Comparison of ENCODE assay signal across 22 cellular contexts in genomic region chr3:58222161-58222724, GRCh38. TPM values are rescaled to one million over a fixed set of nuclear protein-coding genes. Genes with fewer than 3 reads are reported as not detected.
DNase-seq lines count a peak whose midpoint lies in the region; ATAC-seq, FAIRE-seq and TF ChIP-seq lines count a peak whose summit lies in the region.
"Had no signal": no experiment of that assay in that cellular context is flagged by ENCODE, and none has a peak within 500 bp of the region (broad histone marks: within the 10 kb centered on the region; RNA-seq: fewer than 3 reads in every experiment).

No MANE protein-coding gene starts in this region.

- intact Hi-C loops in PC-3 (cut with micrococcal nuclease): loop anchor here (1.0 kb wide), 1 partner anchor 15 kb away; the partner anchor contains the start of gene ABHD6
- intact Hi-C loops in endothelial cell of umbilical vein (cut with micrococcal nuclease): no loop called here

- H2AK5ac ChIP-seq in H9 (ENCODE audit: insufficient read length, low read length): no peak overlapping the region

- no peak overlapping the region for H3K14ac ChIP-seq in H9 (ENCODE audit: insufficient read depth, low read length)

- H3K79me1 ChIP-seq in H9 (ENCODE audit: insufficient read depth, low read depth, low read length, poor library complexity, severe bottlenecking): no peaks in the 10 kb centered on the region

- peaks cover 22% of the 10 kb centered on the region for H3K27me3 Mint-ChIP-seq in H9 (ENCODE audit: low read depth)
- peaks cover 15% of the 10 kb centered on the region for H3K27me3 Mint-ChIP-seq in progenitor cell of endocrine pancreas
- H3K27me3 Mint-ChIP-seq: B cell had no signal

- no peak overlapping the region for H3T11ph ChIP-seq in H9 (ENCODE audit: low read length)

- TF ChIP-seq POLR2A in endothelial cell of umbilical vein (IDR thresholded peaks at IDR 0.05; ENCODE audit: low read depth, low read length): no peak

- H3K4me3 ChIP-seq in PC-3 (ENCODE audit: low read length) (no peak overlapping the region), endothelial cell of umbilical vein (replicated peaks in 1 of 3; ENCODE audit: insufficient read depth in 1 of 3, low read depth in 1 of 3, low read length in 3 of 3) (no peak overlapping the region)
- H3K4me3 ChIP-seq: lower lobe of right lung, spleen, stomach, transverse colon had no signal

- no peak for TF ChIP-seq CTCF in H9 (conservative IDR thresholded peaks at IDR 0.05)
- no peak for TF ChIP-seq CTCF in PC-3 (conservative IDR thresholded peaks at IDR 0.05; ENCODE audit: low read depth, low read length)
- TF ChIP-seq CTCF in endothelial cell of umbilical vein (IDR thresholded peaks at IDR 0.05; ENCODE audit: extremely low read depth in 1 of 2, insufficient read depth in 1 of 2, low read depth in 1 of 2, low read length in 2 of 2): no peak
- no peak for TF ChIP-seq CTCF in progenitor cell of endocrine pancreas (IDR thresholded peaks at IDR 0.05; ENCODE audit: unreplicated experiment)

- no peaks in the 10 kb centered on the region for H4K20me1 ChIP-seq in H9 (ENCODE audit: control insufficient read depth, insufficient read depth, insufficient read length)
- H4K20me1 ChIP-seq in PC-3 (ENCODE audit: low read length): no peaks in the 10 kb centered on the region
- H4K20me1 ChIP-seq in endothelial cell of umbilical vein (replicated peaks; ENCODE audit: control insufficient read depth, extremely low read depth, insufficient read depth, low read length): no peaks in the 10 kb centered on the region

- H3K4me1 ChIP-seq in H9 (ENCODE audit: insufficient read depth, low read length) (no peaks in the 10 kb centered on the region), PC-3 (ENCODE audit: insufficient read depth, low read length) (peaks cover 37% of the 10 kb centered on the region), endothelial cell of umbilical vein (ENCODE audit: control insufficient read depth, extremely low read depth, insufficient read depth, low read length) (no peaks in the 10 kb centered on the region)

- no peak overlapping the region for H3K4ac ChIP-seq in H9 (ENCODE audit: low read depth, low read length)

- H2BK120ac ChIP-seq in H9 (ENCODE audit: low read depth, low read length, poor library complexity, severe bottlenecking): no peak overlapping the region

- H3K9me3 Mint-ChIP-seq in H9 (no peaks in the 10 kb centered on the region), progenitor cell of endocrine pancreas (ENCODE audit: low read depth) (no peaks in the 10 kb centered on the region)
- H3K9me3 Mint-ChIP-seq: activated naive CD8-positive, alpha-beta T cell treated with anti-CD3 and anti-CD28 coated beads, Interleukin-2, amount 10 ng/mL, durations not matched to agents 7 days and 5 days had no signal

- ATAC-seq in PC-3 (peak; percentile 66), HG03520 (IDR thresholded peaks at IDR 0.05; ENCODE audit: unreplicated experiment) (no peak)
- ATAC-seq: activated CD4-positive, alpha-beta T cell treated with anti-CD3 and anti-CD28 coated beads for 36 hours; lower lobe of right lung had no signal

- H3K23me2 ChIP-seq in H9 (ENCODE audit: insufficient read length, low read depth, low read length, poor library complexity, severe bottlenecking): no peaks in the 10 kb centered on the region

- H3K18ac ChIP-seq in H9 (ENCODE audit: insufficient read length, low read depth, low read length): no peak overlapping the region

- H2BK15ac ChIP-seq in H9 (ENCODE audit: low read depth, low read length): no peak overlapping the region

- no peak overlapping the region for H4K5ac ChIP-seq in H9 (ENCODE audit: insufficient read length, low read depth, low read length)

- dilution Hi-C loops in endothelial cell of umbilical vein (cut with MboI; ENCODE audit: extremely low pct_ligation_motif_present, low sequenced_read_pairs): no loop called here

- no peak overlapping the region for H4K8ac ChIP-seq in H9 (replicated peaks; ENCODE audit: insufficient read length, low read depth, low read length)

- no peak for FAIRE-seq in endothelial cell of umbilical vein (lab: Jason Lieb, UNC)
- FAIRE-seq: endometrium, islet of Langerhans, TTC549 had no signal

- H3K79me2 ChIP-seq in H9 (ENCODE audit: insufficient read depth, low read length) (no peaks in the 10 kb centered on the region), PC-3 (ENCODE audit: low read length) (no peaks in the 10 kb centered on the region), endothelial cell of umbilical vein (ENCODE audit: control insufficient read depth, insufficient read depth, low read length) (no peaks in the 10 kb centered on the region)

- DNase-seq in H9 (no peak), PC-3 (peak; percentile 97), endothelial cell of umbilical vein (ENCODE audit: low read depth, low spot score) (peak; percentile 26), progenitor cell of endocrine pancreas (ENCODE audit: low spot score, unreplicated experiment) (no peak), NCI-H2107 (lab: John Stamatoyannopoulos, UW) (no peak), HPDE6-E6E7 (ENCODE audit: extremely low spot score) (no peak)
- DNase-seq: activated CD4-positive, alpha-beta T cell treated with anti-CD3 and anti-CD28 coated beads for 36 hours; activated naive CD8-positive, alpha-beta T cell treated with anti-CD3 and anti-CD28 coated beads, Interleukin-2, amount 10 ng/mL, durations not matched to agents 7 days and 5 days; lower lobe of right lung; NCI-H187 treated with DMSO at 0.1 percent for 48 hours; NCI-H446; Right ventricle myocardium superior; spleen; stimulated activated CD4-positive, alpha-beta T cell treated with anti-CD3 and anti-CD28 coated beads, Interleukin-4, amount 100 ng/mL, for 24 hours; stomach; transverse colon had no signal

- BruUV-seq in PC-3 (replicated peaks; lab: Mats Ljungman, UMichigan) (no TSS peak), endothelial cell of umbilical vein (replicated peaks; lab: Mats Ljungman, UMichigan) (no TSS peak)

- H3K9me1 ChIP-seq in endothelial cell of umbilical vein (replicated peaks; ENCODE audit: control insufficient read depth, extremely low read depth, insufficient read depth, low read length): no peaks in the 10 kb centered on the region

- H4K91ac ChIP-seq in H9 (ENCODE audit: insufficient read length, low read depth, low read length): no peak overlapping the region

- no peaks in the 10 kb centered on the region for H3K27me3 ChIP-seq in H9 (ENCODE audit: insufficient read depth, low read length)
- H3K27me3 ChIP-seq in PC-3 (ENCODE audit: low read length): no peaks in the 10 kb centered on the region
- peaks cover 1 to 2% of the 10 kb centered on the region in 2 experiments for H3K27me3 ChIP-seq in endothelial cell of umbilical vein (ENCODE audit: control insufficient read depth in 2 of 2, insufficient read depth in 2 of 2, low read length in 2 of 2)
- H3K27me3 ChIP-seq: spleen, stomach, transverse colon had no signal

- H3K9me2 ChIP-seq in PC-3 (replicated peaks; ENCODE audit: low read length): no peaks in the 10 kb centered on the region

- H3K23ac ChIP-seq in H9 (ENCODE audit: insufficient read length, low read depth, low read length): no peak overlapping the region

- H2BK5ac ChIP-seq in H9 (ENCODE audit: insufficient read length, low read length): no peak overlapping the region

- H2BK12ac ChIP-seq in H9 (ENCODE audit: insufficient read length, low read depth, low read length): no peak overlapping the region

- no peak overlapping the region for H3K4me3 Mint-ChIP-seq in H9
- no peak overlapping the region for H3K4me3 Mint-ChIP-seq in progenitor cell of endocrine pancreas (ENCODE audit: low read depth)
- H3K4me3 Mint-ChIP-seq: activated CD4-positive, alpha-beta T cell treated with anti-CD3 and anti-CD28 coated beads for 36 hours; activated naive CD8-positive, alpha-beta T cell treated with anti-CD3 and anti-CD28 coated beads, Interleukin-2, amount 10 ng/mL, durations not matched to agents 7 days and 5 days; B cell had no signal

- H3K4me2 ChIP-seq in H9 (ENCODE audit: insufficient read depth, insufficient read length, low read length): no peak overlapping the region
- H3K4me2 ChIP-seq in PC-3 (ENCODE audit: low read length): peak overlapping the region; percentile 61
- no peak overlapping the region for H3K4me2 ChIP-seq in endothelial cell of umbilical vein (ENCODE audit: insufficient read depth, low read length)

- no peaks in the 10 kb centered on the region for H3K36me3 Mint-ChIP-seq in H9 (ENCODE audit: insufficient read depth in 1 of 3, low read depth in 3 of 3)
- no peaks in the 10 kb centered on the region for H3K36me3 Mint-ChIP-seq in progenitor cell of endocrine pancreas (ENCODE audit: insufficient read depth)
- H3K36me3 Mint-ChIP-seq: activated naive CD8-positive, alpha-beta T cell treated with anti-CD3 and anti-CD28 coated beads, Interleukin-2, amount 10 ng/mL, durations not matched to agents 7 days and 5 days had no signal

- WGBS in H9 (ENCODE audit: extremely low coverage, insufficient read length, low lambda C conversion rate): no CpG with 5 or more reads among the region's 8 CpGs

- H3K27ac Mint-ChIP-seq in H9: no peak overlapping the region
- H3K27ac Mint-ChIP-seq in progenitor cell of endocrine pancreas: peak overlapping the region; percentile 5
- H3K27ac Mint-ChIP-seq: activated CD4-positive, alpha-beta T cell treated with anti-CD3 and anti-CD28 coated beads for 36 hours; activated naive CD8-positive, alpha-beta T cell treated with anti-CD3 and anti-CD28 coated beads, Interleukin-2, amount 10 ng/mL, durations not matched to agents 7 days and 5 days; B cell had no signal

- H3K9ac ChIP-seq in H9 (ENCODE audit: extremely low read depth, insufficient read length, low read length) (no peak overlapping the region), PC-3 (ENCODE audit: low read length) (peak overlapping the region; percentile 47; the same call in 1 of the 2 replicates), endothelial cell of umbilical vein (replicated peaks; ENCODE audit: extremely low read depth, insufficient read depth, low read length) (no peak overlapping the region)

- POLR2A ChIA-PET in PC-3 (lab: Charles Lee; ENCODE audit: unreplicated experiment) (no interaction called here), endothelial cell of umbilical vein (lab: Charles Lee) (no interaction called here)

- CTCF ChIA-PET in PC-3 (lab: Charles Lee): interaction anchor here (0.6 to 0.7 kb wide), 2 partner anchors 78 to 98 kb away, joined by 3 to 6 read pairs; no protein-coding TSS in a partner anchor
- CTCF ChIA-PET in endothelial cell of umbilical vein (lab: Charles Lee): interaction anchor here (0.6 to 3.1 kb wide), 4 partner anchors 35 to 531 kb away, joined by 3 to 13 read pairs (median 4); no protein-coding TSS in a partner anchor

- H2BK20ac ChIP-seq in H9 (ENCODE audit: low read depth, low read length, poor library complexity, severe bottlenecking): no peak overlapping the region

- H2AFZ ChIP-seq in H9 (ENCODE audit: low read length): peak overlapping the region; percentile 12
- H2AFZ ChIP-seq in PC-3 (ENCODE audit: low read length): 0 out of 2 replicates have a peak overlapping the region, but pooled peaks have one; percentile 32
- H2AFZ ChIP-seq in endothelial cell of umbilical vein (ENCODE audit: low read depth, low read length): no peak overlapping the region

- H3K27ac ChIP-seq in H9 (ENCODE audit: insufficient read length, low read depth, low read length): no peak overlapping the region
- peak overlapping the region; percentile 87 for H3K27ac ChIP-seq in PC-3 (ENCODE audit: low read length)
- H3K27ac ChIP-seq in endothelial cell of umbilical vein (ENCODE audit: insufficient read depth, low read depth, low read length): no peak overlapping the region
- H3K27ac ChIP-seq: lower lobe of right lung, transverse colon had no signal

- H3F3A ChIP-seq in PC-3 (ENCODE audit: low read length, unreplicated experiment): no peaks in the 10 kb centered on the region

- H3K36me3 ChIP-seq in PC-3 (ENCODE audit: low read depth, low read length) (no peaks in the 10 kb centered on the region), endothelial cell of umbilical vein (ENCODE audit: control insufficient read depth in 2 of 2, extremely low read depth in 1 of 2, insufficient read depth in 2 of 2, low read length in 2 of 2) (no peaks in the 10 kb centered on the region)
- H3K36me3 ChIP-seq: lower lobe of right lung, spleen, stomach, transverse colon had no signal

- H3K9me3 ChIP-seq in H9 (ENCODE audit: control insufficient read depth, low read depth, low read length): no peaks in the 10 kb centered on the region
- H3K9me3 ChIP-seq in PC-3 (ENCODE audit: low read length): no peaks in the 10 kb centered on the region
- H3K9me3 ChIP-seq in endothelial cell of umbilical vein (replicated peaks; ENCODE audit: control insufficient read depth, insufficient read depth, low read length): no peaks in the 10 kb centered on the region
- H3K9me3 ChIP-seq: lower lobe of right lung, spleen, stomach, transverse colon had no signal

- no peak overlapping the region for H3K56ac ChIP-seq in H9 (ENCODE audit: insufficient read length, low read depth, low read length)

- H3K4me1 Mint-ChIP-seq in H9 (peaks cover 8% of the 10 kb centered on the region in 2 experiments), progenitor cell of endocrine pancreas (ENCODE audit: low read depth) (peaks cover 9% of the 10 kb centered on the region)
- H3K4me1 Mint-ChIP-seq: activated naive CD8-positive, alpha-beta T cell treated with anti-CD3 and anti-CD28 coated beads, Interleukin-2, amount 10 ng/mL, durations not matched to agents 7 days and 5 days had no signal

RNA-seq across cellular contexts. Expression of gene DNASE1L3, which starts 11.5 kb away (rescaled TPM):
- total RNA-seq in H9 (2021) (not detected in 2 replicates), PC-3 (2014; rRNA removed) (0.36 and 0.63 TPM in 2 replicates), endothelial cell of umbilical vein (0.95 and 0.99 TPM in 2 replicates), progenitor cell of endocrine pancreas (not detected in 2 replicates)
- 1.2 and 1.3 TPM in 2 replicates for polyA plus RNA-seq in endothelial cell of umbilical vein
- 1.1 TPM in 2 replicates for polyA plus RNA-seq in endothelial cell of umbilical vein (2011; cell fraction: cytosol; rRNA removed)
- 0.63 and 0.97 TPM in 2 replicates for polyA plus RNA-seq in endothelial cell of umbilical vein (2011; cell fraction: nucleus; rRNA removed)
- 0.22 and 0.46 TPM in 2 replicates for polyA plus RNA-seq in endothelial cell of umbilical vein (2012)
- polyA minus RNA-seq in endothelial cell of umbilical vein: not detected in 2 replicates
- not detected for polyA minus RNA-seq in endothelial cell of umbilical vein (2011; cell fraction: cytosol; rRNA and poly(A)+ RNA removed)
- 0.24 TPM in 1 of 2 replicates, not detected in the other for polyA minus RNA-seq in endothelial cell of umbilical vein (2011; cell fraction: nucleus; rRNA and poly(A)+ RNA removed)
- total RNA-seq: activated CD4-positive, alpha-beta T cell treated with anti-CD3 and anti-CD28 coated beads for 36 hours; activated naive CD8-positive, alpha-beta T cell treated with anti-CD3 and anti-CD28 coated beads, Interleukin-2, amount 10 ng/mL, durations not matched to agents 7 days and 5 days; G401 had no signal

RNA-seq across cellular contexts. Expression of gene ABHD6, which starts 15.3 kb away (rescaled TPM):
- total RNA-seq in H9 (2021) (1.8 and 2.2 TPM in 2 replicates), PC-3 (2014; rRNA removed) (11.6 and 13.4 TPM in 2 replicates), endothelial cell of umbilical vein (5.4 and 5.8 TPM in 2 replicates), progenitor cell of endocrine pancreas (5.9 and 6.1 TPM in 2 replicates)
- 7.5 and 8.3 TPM in 2 replicates for polyA plus RNA-seq in endothelial cell of umbilical vein
- 6.8 and 7.9 TPM in 2 replicates for polyA plus RNA-seq in endothelial cell of umbilical vein (2011; cell fraction: cytosol; rRNA removed)
- polyA plus RNA-seq in endothelial cell of umbilical vein (2011; cell fraction: nucleus; rRNA removed): 6.6 and 8.9 TPM in 2 replicates
- 4.5 and 4.6 TPM in 2 replicates for polyA plus RNA-seq in endothelial cell of umbilical vein (2012)
- polyA minus RNA-seq in endothelial cell of umbilical vein: 17.1 and 17.6 TPM in 2 replicates
- polyA minus RNA-seq in endothelial cell of umbilical vein (2011; cell fraction: cytosol; rRNA and poly(A)+ RNA removed): 18.3 TPM
- 3.1 and 6.3 TPM in 2 replicates for polyA minus RNA-seq in endothelial cell of umbilical vein (2011; cell fraction: nucleus; rRNA and poly(A)+ RNA removed)

Comparison
In these comparisons a context has a peak if more than half of its experiments do, and no peak if none do; other contexts are left out.
1. DNase-seq: peak in PC-3 (single experiment) and endothelial cell of umbilical vein (single experiment); none in H9 (single experiment), progenitor cell of endocrine pancreas (single experiment), NCI-H2107 (single experiment) and HPDE6-E6E7 (single experiment).